ENCODE assay signal across 22 cellular contexts in genomic region chr7:31986878-31987518, GRCh38.
A peak's percentile ranks its signal among the peaks of the same experiment; 100 is the strongest.
DNase-seq lines count a peak whose midpoint lies in the region; ATAC-seq and TF ChIP-seq lines count a peak whose summit lies in the region.
"Had no signal": no experiment of that assay in that cellular context is flagged by ENCODE, and none has a peak within 500 bp of the region (broad histone marks: within the 10 kb centered on the region; RNA-seq: fewer than 3 reads in every experiment).

No MANE protein-coding gene starts in this region.

- H3K36me3 ChIP-seq in adipocyte (ENCODE audit: control insufficient read depth, insufficient read depth, low read length, severe bottlenecking) = no peaks in the 10 kb centered on the region
- no peaks in the 10 kb centered on the region for H3K36me3 ChIP-seq in CD4-positive, alpha-beta memory T cell (ENCODE audit: insufficient read depth, low read length)
- H3K36me3 ChIP-seq: heart left ventricle, suprapubic skin had no signal

- CTCF ChIA-PET in AG04450 (lab: Charles Lee) = interaction anchor here (0.7 to 1.6 kb wide), 2 partner anchors 13 to 1003 kb away, joined by 3 to 4 read pairs; no protein-coding TSS in a partner anchor
- CTCF ChIA-PET in CD4-positive, alpha-beta memory T cell (lab: Charles Lee; ENCODE audit: partially characterized antibody) = no interaction called here

- peak; percentile 18 for DNase-seq in AG04450 (ENCODE audit: low read depth, low spot score)
- peak; percentile 69 for DNase-seq in ELR (ENCODE audit: low read depth)
- DNase-seq in adipocyte (ENCODE audit: low read depth) = peak; percentile 70
- DNase-seq in fibroblast of the aortic adventitia (ENCODE audit: low read depth) = peak; percentile 2
- DNase-seq in stimulated activated CD4-positive, alpha-beta T cell treated with anti-CD3 and anti-CD28 coated beads, Interleukin-1b, Interleukin-23, amount 100 ng/mL, for 48 hours = no peak
- DNase-seq in T-helper 17 cell = no peak
- DNase-seq in CD4-positive, alpha-beta memory T cell = no peak
- DNase-seq: activated CD4-positive, alpha-beta T cell treated with anti-CD3 and anti-CD28 coated beads, Interleukin-2, amount 10 ng/mL, durations not matched to agents 24 days and 14 days; activated CD8-positive, alpha-beta memory T cell treated with anti-CD3 and anti-CD28 coated beads, Interleukin-2, amount 50 U/mL, for 4 hours; activated effector memory CD4-positive, alpha-beta T cell treated with anti-CD3 and anti-CD28 coated beads, Interleukin-2, amount 50 U/mL, for 16 hours; CD8-positive, alpha-beta memory T cell; heart left ventricle; immature natural killer cell; MM.1S; NCI-H146; NCI-H345; nucleus accumbens; SW 1271 had no signal

- H3K9me3 Mint-ChIP-seq in CD4-positive, alpha-beta memory T cell = peaks cover 0 to 33% (median 6%) of the 10 kb centered on the region in 8 donors

- H3K9ac ChIP-seq in adipocyte (ENCODE audit: low read length) = no peak overlapping the region

- H3K27me3 ChIP-seq in AG04450 (ENCODE audit: control insufficient read depth, insufficient read depth, low read length) (no peaks in the 10 kb centered on the region), adipocyte (replicated peaks; ENCODE audit: control insufficient read depth, insufficient read depth, low read length) (no peaks in the 10 kb centered on the region)
- H3K27me3 ChIP-seq in CD4-positive, alpha-beta memory T cell (ENCODE audit: insufficient read depth, low read length) = no peaks in the 10 kb centered on the region
- H3K27me3 ChIP-seq: heart left ventricle, suprapubic skin had no signal

- ATAC-seq in T-helper 17 cell (no peak), HG02678 (IDR thresholded peaks at IDR 0.05; ENCODE audit: unreplicated experiment) (no peak)
- ATAC-seq: esophagus mucosa had no signal

- H3K9me3 ChIP-seq in AG04450 (ENCODE audit: control insufficient read depth, insufficient read depth, low read length) (peaks cover 7% of the 10 kb centered on the region; the same call in 1 of the 2 replicates), adipocyte (ENCODE audit: control insufficient read depth, low read length) (no peaks in the 10 kb centered on the region), T-helper 17 cell (ENCODE audit: control insufficient read depth, low read length, poor library complexity, severe bottlenecking) (no peaks in the 10 kb centered on the region)
- no peaks in the 10 kb centered on the region for H3K9me3 ChIP-seq in CD4-positive, alpha-beta memory T cell (ENCODE audit: control insufficient read depth in 1 of 2, low read length in 2 of 2)
- H3K9me3 ChIP-seq: heart left ventricle, suprapubic skin had no signal

- POLR2A ChIA-PET in AG04450 (lab: Yijun Ruan, JAX) = interaction anchor here (1.7 kb wide), 1 partner anchor 39 kb away, joined by 6 read pairs; no protein-coding TSS in a partner anchor
- POLR2A ChIA-PET in CD4-positive, alpha-beta memory T cell (lab: Charles Lee; ENCODE audit: partially characterized antibody) = no interaction called here

- intact Hi-C loops in CD4-positive, alpha-beta memory T cell (cut with micrococcal nuclease) = no loop called here

- peak overlapping the region; percentile 33 for H3K27ac ChIP-seq in AG04450 (ENCODE audit: low read depth, low read length)
- no peak overlapping the region for H3K27ac ChIP-seq in CD4-positive, alpha-beta memory T cell (ENCODE audit: low read depth, low read length)
- H3K27ac ChIP-seq: RWPE1, suprapubic skin had no signal

- no peaks in the 10 kb centered on the region for H3K36me3 Mint-ChIP-seq in T-helper 17 cell (ENCODE audit: low read depth)
- no peaks in the 10 kb centered on the region for H3K36me3 Mint-ChIP-seq in CD4-positive, alpha-beta memory T cell
- H3K36me3 Mint-ChIP-seq: CD8-positive, alpha-beta memory T cell; immature natural killer cell had no signal

- no peaks in the 10 kb centered on the region for H3K4me1 Mint-ChIP-seq in T-helper 17 cell
- H3K4me1 Mint-ChIP-seq in CD4-positive, alpha-beta memory T cell = no peaks in the 10 kb centered on the region
- H3K4me1 Mint-ChIP-seq: activated CD4-positive, alpha-beta T cell treated with anti-CD3 and anti-CD28 coated beads, Interleukin-2, amount 10 ng/mL, durations not matched to agents 24 days and 14 days; CD8-positive, alpha-beta memory T cell had no signal

- no peak for TF ChIP-seq CTCF in AG04450 (IDR thresholded peaks at IDR 0.05; ENCODE audit: low read depth, low read length)
- no peak for TF ChIP-seq CTCF in fibroblast of the aortic adventitia (IDR thresholded peaks at IDR 0.05; ENCODE audit: insufficient read depth, low read length)

- peaks cover 16% of the 10 kb centered on the region for H3K4me1 ChIP-seq in adipocyte (ENCODE audit: control insufficient read depth, insufficient read depth, low read length)
- H3K4me1 ChIP-seq in CD4-positive, alpha-beta memory T cell (ENCODE audit: insufficient read depth, low read length) = no peaks in the 10 kb centered on the region
- H3K4me1 ChIP-seq: suprapubic skin had no signal

- no peaks in the 10 kb centered on the region for H3K27me3 Mint-ChIP-seq in T-helper 17 cell
- H3K27me3 Mint-ChIP-seq in CD4-positive, alpha-beta memory T cell = no peaks in the 10 kb centered on the region
- H3K27me3 Mint-ChIP-seq: activated CD4-positive, alpha-beta T cell treated with anti-CD3 and anti-CD28 coated beads, Interleukin-2, amount 10 ng/mL, durations not matched to agents 24 days and 14 days; CD8-positive, alpha-beta memory T cell had no signal

- no peak overlapping the region for H3K27ac Mint-ChIP-seq in T-helper 17 cell
- H3K27ac Mint-ChIP-seq in CD4-positive, alpha-beta memory T cell = no peak overlapping the region
- H3K27ac Mint-ChIP-seq: activated CD4-positive, alpha-beta T cell treated with anti-CD3 and anti-CD28 coated beads, Interleukin-2, amount 10 ng/mL, durations not matched to agents 24 days and 14 days; CD8-positive, alpha-beta memory T cell; immature natural killer cell had no signal

- no peak overlapping the region for H3K4me3 Mint-ChIP-seq in T-helper 17 cell
- H3K4me3 Mint-ChIP-seq in CD4-positive, alpha-beta memory T cell = no peak overlapping the region
- H3K4me3 Mint-ChIP-seq: activated CD4-positive, alpha-beta T cell treated with anti-CD3 and anti-CD28 coated beads, Interleukin-2, amount 10 ng/mL, durations not matched to agents 24 days and 14 days; CD8-positive, alpha-beta memory T cell; immature natural killer cell had no signal

- H3K4me3 ChIP-seq in AG04450 (ENCODE audit: low read depth, low read length) = no peak overlapping the region
- no peak overlapping the region for H3K4me3 ChIP-seq in adipocyte (ENCODE audit: low read length)
- H3K4me3 ChIP-seq in fibroblast of the aortic adventitia (ENCODE audit: low read depth, low read length) = no peak overlapping the region
- H3K4me3 ChIP-seq in CD4-positive, alpha-beta memory T cell (ENCODE audit: low read length in 2 of 2) = no peak overlapping the region
- H3K4me3 ChIP-seq: heart left ventricle, suprapubic skin had no signal

Comparison
In these comparisons a context has a peak if more than half of its experiments do, and no peak if none do; other contexts are left out.
1. DNase-seq: peak in AG04450 (single experiment), ELR (single experiment), adipocyte (single experiment) and fibroblast of the aortic adventitia (single experiment); none in stimulated activated CD4-positive, alpha-beta T cell treated with anti-CD3 and anti-CD28 coated beads, Interleukin-1b, Interleukin-23, amount 100 ng/mL, for 48 hours (single experiment), T-helper 17 cell (0 of 3) and CD4-positive, alpha-beta memory T cell (0 of 5).